25 cellular contexts compared by ENCODE assay signal in the genomic region with DNA sequence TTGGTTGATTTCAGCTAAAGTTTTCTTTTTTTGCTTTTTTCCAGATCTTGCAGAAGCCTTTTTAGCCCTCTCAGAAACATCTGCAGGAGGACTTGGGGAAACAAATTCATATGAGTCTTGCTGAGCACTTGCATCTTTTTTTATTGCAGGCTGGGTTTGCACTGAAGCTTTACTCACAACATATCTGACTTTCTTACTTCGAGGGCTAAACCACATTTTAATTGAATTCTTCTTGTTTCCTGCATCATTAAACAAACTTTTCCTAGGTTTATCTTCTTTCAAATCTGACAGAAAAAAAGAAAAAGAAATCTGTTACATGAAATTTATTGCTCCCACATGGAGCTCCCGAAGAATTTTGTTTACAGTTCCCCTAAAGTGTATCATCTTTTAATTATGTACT.
"Had no signal": no experiment of that assay in that cellular context is flagged by ENCODE, and none has a peak within 500 bp of the region (broad histone marks: within the 10 kb centered on the region; RNA-seq: fewer than 3 reads in every experiment).

No MANE protein-coding gene starts in this region.

- H3K27ac ChIP-seq: left ventricle myocardium inferior, ovary, right atrium auricular region, skin epidermis, tibial nerve, vagina had no signal

- H3K27ac Mint-ChIP-seq: immature natural killer cell; mesothelial cell of epicardium; naive B cell; natural killer cell; nephron progenitor cell; progenitor cell of endocrine pancreas; stimulated activated naive CD8-positive, alpha-beta T cell treated with anti-CD3 and anti-CD28 coated beads, Interleukin-15, Interleukin-2, amounts not matched to agents 100 ng/mL and 50 ng/mL, for 24 hours; type B pancreatic cell had no signal

- H3K4me3 ChIP-seq: left ventricle myocardium inferior, lung, ovary, right atrium auricular region, skin epidermis, tibial nerve, vagina had no signal

- H3K4me1 Mint-ChIP-seq: mesothelial cell of epicardium, natural killer cell, nephron progenitor cell had no signal

- H3K9me3 ChIP-seq: ovary, vagina had no signal

- H3K27me3 Mint-ChIP-seq: naive B cell; progenitor cell of endocrine pancreas; stimulated activated naive CD8-positive, alpha-beta T cell treated with anti-CD3 and anti-CD28 coated beads, Interleukin-15, Interleukin-2, amounts not matched to agents 100 ng/mL and 50 ng/mL, for 24 hours; type B pancreatic cell had no signal

- H3K36me3 ChIP-seq: ovary had no signal

- ATAC-seq: natural killer cell, sciatic nerve had no signal

- H3K4me3 Mint-ChIP-seq: immature natural killer cell; mesothelial cell of epicardium; naive B cell; natural killer cell; nephron progenitor cell; stimulated activated naive CD8-positive, alpha-beta T cell treated with anti-CD3 and anti-CD28 coated beads, Interleukin-15, Interleukin-2, amounts not matched to agents 100 ng/mL and 50 ng/mL, for 24 hours; type B pancreatic cell had no signal

- DNase-seq: hypothalamus; immature natural killer cell; kidney; left ventricle myocardium inferior; mesendoderm; naive B cell; natural killer cell; nephron progenitor cell; ovary; stimulated activated CD4-positive, alpha-beta T cell treated with anti-CD3 and anti-CD28 coated beads, Interleukin-12 subunit alpha, Interleukin-12 subunit beta, amount 100 ng/mL, for 4 hours; stimulated activated CD4-positive, alpha-beta T cell treated with anti-CD3 and anti-CD28 coated beads, Interleukin-15, amount 100 ng/mL, for 24 hours; stimulated activated CD4-positive, alpha-beta T cell treated with anti-CD3 and anti-CD28 coated beads, Interleukin-2, amount 100 ng/mL, for 24 hours; stimulated activated CD4-positive, alpha-beta T cell treated with anti-CD3 and anti-CD28 coated beads, Interleukin-4, amount 100 ng/mL, for 1 hour; stimulated activated naive CD4-positive, alpha-beta T cell; substantia nigra had no signal

- H3K4me1 ChIP-seq: left ventricle myocardium inferior, right atrium auricular region, tibial nerve, vagina had no signal

- H3K27me3 ChIP-seq: ovary, right atrium auricular region, tibial nerve, vagina had no signal
